14 cellular contexts compared by ENCODE assay signal in the genomic region with DNA sequence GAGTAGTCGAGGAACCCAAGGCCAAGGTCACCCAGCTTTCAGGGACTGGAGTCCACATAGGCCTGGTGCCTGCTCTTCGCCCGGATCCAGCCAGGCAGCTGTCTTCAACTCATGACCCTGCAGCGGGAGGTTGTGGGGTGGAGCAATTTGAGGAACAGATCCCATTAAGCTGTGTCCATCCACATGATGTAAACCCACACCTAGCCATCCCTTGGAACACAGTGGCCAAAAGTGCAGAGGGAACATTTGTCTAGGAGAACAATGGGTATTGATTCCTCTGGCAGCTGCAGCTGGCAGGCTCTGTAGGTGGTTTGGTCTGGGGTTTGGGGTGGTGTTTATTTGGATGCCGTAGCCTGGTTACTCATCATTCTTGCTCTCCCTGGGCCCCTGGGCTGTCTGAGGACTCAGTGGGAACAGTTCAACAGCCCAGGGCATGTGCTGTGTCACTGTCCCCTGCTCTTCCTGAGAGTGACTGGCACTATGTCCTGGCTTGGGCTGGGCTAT.
A peak's percentile ranks its signal among the peaks of the same experiment; 100 is the strongest.
DNase-seq lines count a peak whose midpoint lies in the region; ATAC-seq and TF ChIP-seq lines count a peak whose summit lies in the region.
"Had no signal": no experiment of that assay in that cellular context is flagged by ENCODE, and none has a peak within 500 bp of the region (broad histone marks: within the 10 kb centered on the region; RNA-seq: fewer than 3 reads in every experiment).

No MANE protein-coding gene starts in this region.

- no peak for TF ChIP-seq EP300 in transverse colon (IDR thresholded peaks at IDR 0.05; ENCODE audit: low read depth)

- H3K4me1 Mint-ChIP-seq in WTC11: peaks cover 4% of the 10 kb centered on the region

- H3K36me3 ChIP-seq in HEK293 (ENCODE audit: control insufficient read depth in 2 of 2, insufficient read depth in 1 of 2, low read length in 2 of 2): no peaks in the 10 kb centered on the region
- H3K36me3 ChIP-seq in prostate gland: no peaks in the 10 kb centered on the region
- H3K36me3 ChIP-seq in transverse colon: no peaks in the 10 kb centered on the region

- H3K4me3 ChIP-seq in HEK293 (ENCODE audit: low read depth, low read length) (no peak overlapping the region), dorsolateral prefrontal cortex (no peak overlapping the region), prostate gland (no peak overlapping the region), transverse colon (no peak overlapping the region)
- H3K4me3 ChIP-seq: lung had no signal

- H3K4me1 ChIP-seq in HEK293 (ENCODE audit: control insufficient read depth, insufficient read depth, low read length) (no peaks in the 10 kb centered on the region), prostate gland (replicated peaks) (peaks cover 3% of the 10 kb centered on the region), transverse colon (no peaks in the 10 kb centered on the region)

- no peaks in the 10 kb centered on the region for H3K9me3 ChIP-seq in HEK293 (ENCODE audit: control insufficient read depth, insufficient read depth, low read depth, low read length)
- no peaks in the 10 kb centered on the region for H3K9me3 ChIP-seq in prostate gland
- no peaks in the 10 kb centered on the region for H3K9me3 ChIP-seq in transverse colon

- H3K27me3 Mint-ChIP-seq in WTC11 (ENCODE audit: low read depth): no peaks in the 10 kb centered on the region; the same call in 1 of the 2 replicates

- DNase-seq in NCI-H510A treated with DMSO at 0.1 percent for 48 hours (lab: John Stamatoyannopoulos, UW): peak; percentile 80
- peak in 4 of 10 donors; percentile 26 to 70 (median 58) for DNase-seq in dorsolateral prefrontal cortex
- peak; percentile 45 for DNase-seq in prostate gland (ENCODE audit: low spot score)
- no peak for DNase-seq in transverse colon
- no peak for DNase-seq in WTC11 (ENCODE audit: low spot score)
- DNase-seq in RKO (ENCODE audit: low spot score): no peak
- DNase-seq in stimulated activated naive CD4-positive, alpha-beta T cell (lab: John Stamatoyannopoulos, UW): no peak
- DNase-seq: activated CD4-positive, CD25-positive, alpha-beta regulatory T cell; activated gamma-delta T cell treated with Interleukin-2 at 50 U/mL for 16 hours; NK-92 treated with Interleukin-12 subunit alpha and Interleukin-12 subunit beta, amount 100 ng/mL, for 24 hours; stimulated activated CD4-positive, alpha-beta T cell treated with anti-CD3 and anti-CD28 coated beads, Interleukin-15, amount 100 ng/mL, for 24 hours had no signal

- TF ChIP-seq POLR2A in prostate gland (IDR thresholded peaks at IDR 0.05): no peak
- TF ChIP-seq POLR2A in transverse colon (IDR thresholded peaks at IDR 0.05): no peak

- H3K27ac Mint-ChIP-seq in WTC11: no peak overlapping the region

- CTCF ChIA-PET in HEK293 (lab: Yijun Ruan, JAX) (interaction anchor here (1.1 to 1.7 kb wide), 3 partner anchors 10 to 105 kb away, joined by 3 to 5 read pairs (median 3); no protein-coding TSS in a partner anchor), WTC11 (lab: Charles Lee) (interaction anchor here (2.6 kb wide), 1 partner anchor 57 kb away, joined by 10 read pairs; no protein-coding TSS in a partner anchor)

- ATAC-seq in WTC11: no peak

- no peaks in the 10 kb centered on the region for H3K36me3 Mint-ChIP-seq in WTC11

- no peaks in the 10 kb centered on the region for H3K27me3 ChIP-seq in dorsolateral prefrontal cortex
- H3K27me3 ChIP-seq in prostate gland (replicated peaks; ENCODE audit: insufficient read depth): no peaks in the 10 kb centered on the region
- H3K27me3 ChIP-seq in transverse colon: no peaks in the 10 kb centered on the region

- H3K4me3 Mint-ChIP-seq in WTC11: no peak overlapping the region

- intact Hi-C loops in dorsolateral prefrontal cortex (cut with DNase I): no loop called here
- intact Hi-C loops in prostate gland (cut with DNase I): no loop called here
- intact Hi-C loops in transverse colon (cut with DNase I; ENCODE audit: low total_unique reads): no loop called here

- in situ Hi-C loops in transverse colon (cut with MboI; ENCODE audit: low pct_ligation_motif_present in 1 of 4, low pct_unique_long_range_greater_than_20kb in 1 of 4, low sequenced_read_pairs in 3 of 4): no loop called here

- WGBS in prostate gland: 75% methylated on average over 5 of the region's 5 CpGs
- 54% methylated on average over 5 of the region's 5 CpGs; no CpG with 5 or more reads in 1 of the 2 donors for whole genome bisulfite sequencing in transverse colon (ENCODE audit: low coverage in 1 of 2), 2 donors

- POLR2A ChIA-PET in HEK293 (lab: Yijun Ruan, JAX): no interaction called here
- POLR2A ChIA-PET in WTC11 (lab: Charles Lee): interaction anchor here (1.3 kb wide), 1 partner anchor 110 kb away, joined by 3 read pairs; no protein-coding TSS in a partner anchor

- H3K9me3 Mint-ChIP-seq in WTC11: no peaks in the 10 kb centered on the region

- no peak for TF ChIP-seq CTCF in HEK293 (tag by site-specific recombination; IDR thresholded peaks at IDR 0.05)
- no peak for TF ChIP-seq CTCF in dorsolateral prefrontal cortex (IDR thresholded peaks at IDR 0.05 in 54 of 56, conservative IDR thresholded peaks at IDR 0.05 in 2 of 56; ENCODE audit: low read depth in 1 of 56, partially characterized antibody in 56 of 56)
- TF ChIP-seq CTCF in prostate gland (IDR thresholded peaks at IDR 0.05): no peak
- TF ChIP-seq CTCF in transverse colon (IDR thresholded peaks at IDR 0.05): no peak
- TF ChIP-seq CTCF in WTC11 (IDR thresholded peaks at IDR 0.05): no peak

- H3K27ac ChIP-seq in HEK293 (ENCODE audit: extremely low read depth, low read depth, low read length) (no peak overlapping the region), dorsolateral prefrontal cortex (peak overlapping the region in 45 of 59 donors; percentile 0 to 82 (median 64)), prostate gland (peak overlapping the region in 1 of 2 donors; percentile 16), transverse colon (no peak overlapping the region)
- H3K27ac ChIP-seq: HL-60 had no signal

TF ChIP-seq in HEK293, 187 proteins besides CTCF, POLR2A, EP300 and RAD21:
- TF ChIP-seq, protein P1, sequence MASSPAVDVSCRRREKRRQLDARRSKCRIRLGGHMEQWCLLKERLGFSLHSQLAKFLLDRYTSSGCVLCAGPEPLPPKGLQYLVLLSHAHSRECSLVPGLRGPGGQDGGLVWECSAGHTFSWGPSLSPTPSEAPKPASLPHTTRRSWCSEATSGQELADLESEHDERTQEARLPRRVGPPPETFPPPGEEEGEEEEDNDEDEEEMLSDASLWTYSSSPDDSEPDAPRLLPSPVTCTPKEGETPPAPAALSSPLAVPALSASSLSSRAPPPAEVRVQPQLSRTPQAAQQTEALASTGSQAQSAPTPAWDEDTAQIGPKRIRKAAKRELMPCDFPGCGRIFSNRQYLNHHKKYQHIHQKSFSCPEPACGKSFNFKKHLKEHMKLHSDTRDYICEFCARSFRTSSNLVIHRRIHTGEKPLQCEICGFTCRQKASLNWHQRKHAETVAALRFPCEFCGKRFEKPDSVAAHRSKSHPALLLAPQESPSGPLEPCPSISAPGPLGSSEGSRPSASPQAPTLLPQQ (tag by site-specific recombination; IDR thresholded peaks at IDR 0.05): no peak
- TF ChIP-seq ZIC2 (tag by site-specific recombination; IDR thresholded peaks at IDR 0.05): peak; percentile 62

TF ChIP-seq in WTC11, 78 proteins besides CTCF, POLR2A, EP300 and RAD21:
- TF ChIP-seq ZNF317 (CRISPR knock-in tag; IDR thresholded peaks at IDR 0.05; ENCODE audit: borderline replicate concordance, low read depth): no peak
- no peak for TF ChIP-seq ZNF219 (CRISPR knock-in tag; IDR thresholded peaks at IDR 0.05; ENCODE audit: borderline replicate concordance)
- TF ChIP-seq FOXP1 (CRISPR knock-in tag; IDR thresholded peaks at IDR 0.05; ENCODE audit: borderline replicate concordance): no peak
- TF ChIP-seq, protein P2, sequence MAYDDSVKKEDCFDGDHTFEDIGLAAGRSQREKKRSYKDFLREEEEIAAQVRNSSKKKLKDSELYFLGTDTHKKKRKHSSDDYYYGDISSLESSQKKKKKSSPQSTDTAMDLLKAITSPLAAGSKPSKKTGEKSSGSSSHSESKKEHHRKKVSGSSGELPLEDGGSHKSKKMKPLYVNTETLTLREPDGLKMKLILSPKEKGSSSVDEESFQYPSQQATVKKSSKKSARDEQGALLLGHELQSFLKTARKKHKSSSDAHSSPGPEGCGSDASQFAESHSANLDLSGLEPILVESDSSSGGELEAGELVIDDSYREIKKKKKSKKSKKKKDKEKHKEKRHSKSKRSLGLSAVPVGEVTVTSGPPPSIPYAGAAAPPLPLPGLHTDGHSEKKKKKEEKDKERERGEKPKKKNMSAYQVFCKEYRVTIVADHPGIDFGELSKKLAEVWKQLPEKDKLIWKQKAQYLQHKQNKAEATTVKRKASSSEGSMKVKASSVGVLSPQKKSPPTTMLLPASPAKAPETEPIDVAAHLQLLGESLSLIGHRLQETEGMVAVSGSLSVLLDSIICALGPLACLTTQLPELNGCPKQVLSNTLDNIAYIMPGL (CRISPR knock-in tag; IDR thresholded peaks at IDR 0.05): no peak
- TF ChIP-seq ZNF232 (CRISPR knock-in tag; IDR thresholded peaks at IDR 0.05): no peak
- TF ChIP-seq, protein P3, sequence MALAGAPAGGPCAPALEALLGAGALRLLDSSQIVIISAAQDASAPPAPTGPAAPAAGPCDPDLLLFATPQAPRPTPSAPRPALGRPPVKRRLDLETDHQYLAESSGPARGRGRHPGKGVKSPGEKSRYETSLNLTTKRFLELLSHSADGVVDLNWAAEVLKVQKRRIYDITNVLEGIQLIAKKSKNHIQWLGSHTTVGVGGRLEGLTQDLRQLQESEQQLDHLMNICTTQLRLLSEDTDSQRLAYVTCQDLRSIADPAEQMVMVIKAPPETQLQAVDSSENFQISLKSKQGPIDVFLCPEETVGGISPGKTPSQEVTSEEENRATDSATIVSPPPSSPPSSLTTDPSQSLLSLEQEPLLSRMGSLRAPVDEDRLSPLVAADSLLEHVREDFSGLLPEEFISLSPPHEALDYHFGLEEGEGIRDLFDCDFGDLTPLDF (CRISPR knock-in tag; IDR thresholded peaks at IDR 0.05): no peak
- TF ChIP-seq, protein P4, sequence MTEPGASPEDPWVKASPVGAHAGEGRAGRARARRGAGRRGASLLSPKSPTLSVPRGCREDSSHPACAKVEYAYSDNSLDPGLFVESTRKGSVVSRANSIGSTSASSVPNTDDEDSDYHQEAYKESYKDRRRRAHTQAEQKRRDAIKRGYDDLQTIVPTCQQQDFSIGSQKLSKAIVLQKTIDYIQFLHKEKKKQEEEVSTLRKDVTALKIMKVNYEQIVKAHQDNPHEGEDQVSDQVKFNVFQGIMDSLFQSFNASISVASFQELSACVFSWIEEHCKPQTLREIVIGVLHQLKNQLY (CRISPR knock-in tag; IDR thresholded peaks at IDR 0.05): no peak

Comparison
In these comparisons a context has a peak if more than half of its experiments do, and no peak if none do; other contexts are left out.
1. H3K27ac ChIP-seq: peak in dorsolateral prefrontal cortex (45 of 59); none in HEK293 (single experiment) and transverse colon (0 of 4).
2. DNase-seq: peak in NCI-H510A treated with DMSO at 0.1 percent for 48 hours (single experiment) and prostate gland (single experiment); none in transverse colon (single experiment), WTC11 (single experiment), RKO (single experiment) and stimulated activated naive CD4-positive, alpha-beta T cell (0 of 6).